Comparison of ENCODE assay signal across 20 cellular contexts in genomic region chr11:93143800-93144199, GRCh38.
DNase-seq lines count a peak whose midpoint lies in the region; ATAC-seq and TF ChIP-seq lines count a peak whose summit lies in the region.
"Had no signal": no experiment of that assay in that cellular context is flagged by ENCODE, and none has a peak within 500 bp of the region (broad histone marks: within the 10 kb centered on the region; RNA-seq: fewer than 3 reads in every experiment).

No MANE protein-coding gene starts in this region.

- POLR2A ChIA-PET in RWPE1 (lab: Yijun Ruan, JAX; ENCODE audit: low non-redundant PET) = no interaction called here

- no peak overlapping the region for H3K4me3 ChIP-seq in GM12865 (ENCODE audit: low read depth, low read length)
- H3K4me3 ChIP-seq: cardiac muscle cell, GM23338, heart left ventricle had no signal

- ATAC-seq in GM19452 (IDR thresholded peaks at IDR 0.05; ENCODE audit: unreplicated experiment) (peak; percentile 63), HG02884 (IDR thresholded peaks at IDR 0.05; ENCODE audit: unreplicated experiment) (peak; percentile 95)
- ATAC-seq: GM23338; heart left ventricle; Panc1; stimulated activated naive CD8-positive, alpha-beta T cell treated with anti-CD3 and anti-CD28 coated beads, Interleukin-15, Interleukin-2, amounts not matched to agents 100 U/mL and 50 U/mL, for 24 hours had no signal

- CTCF ChIA-PET in RWPE1 (lab: Yijun Ruan, JAX) = no interaction called here

- DNase-seq in GM12865 (ENCODE audit: low read depth) (peak; percentile 39), NCI-H69 (lab: John Stamatoyannopoulos, UW) (peak; percentile 78), SW480 (ENCODE audit: low spot score) (no peak), NAMALWA (ENCODE audit: low spot score) (no peak), RWPE1 (ENCODE audit: low spot score) (no peak), dedifferentiated amniotic fluid mesenchymal stem cell (ENCODE audit: extremely low spot score) (no peak)
- DNase-seq: activated CD8-positive, alpha-beta memory T cell treated with anti-CD3 and anti-CD28 coated beads for 24 hours; DND-41; effector CD8-positive, alpha-beta T cell; heart left ventricle; islet precursor cell; NCI-H1048; NCI-H748 treated with DMSO at 0.1 percent for 48 hours; stimulated activated naive CD8-positive, alpha-beta T cell treated with anti-CD3 and anti-CD28 coated beads, Interleukin-15, Interleukin-2, amounts not matched to agents 100 U/mL and 50 U/mL, for 24 hours had no signal

- H3K27ac ChIP-seq in RWPE1 = no peak overlapping the region
- H3K27ac ChIP-seq: cardiac muscle cell, heart left ventricle, VCaP had no signal

- no peak for TF ChIP-seq CTCF in GM12865 (IDR thresholded peaks at IDR 0.05; ENCODE audit: insufficient read depth, low read depth, low read length, missing control alignments)
- TF ChIP-seq CTCF in RWPE1 (conservative IDR thresholded peaks at IDR 0.05; ENCODE audit: low read depth) = no peak

Comparison
In these comparisons a context has a peak if more than half of its experiments do, and no peak if none do; other contexts are left out.
1. DNase-seq: peak in GM12865 (single experiment) and NCI-H69 (single experiment); none in SW480 (single experiment), NAMALWA (single experiment), RWPE1 (single experiment) and dedifferentiated amniotic fluid mesenchymal stem cell (single experiment).